ENCODE assay signal across 17 cellular contexts in genomic region chr12:39047539-39048078, GRCh38.
"Had no signal": no experiment of that assay in that cellular context is flagged by ENCODE, and none has a peak within 500 bp of the region (broad histone marks: within the 10 kb centered on the region; RNA-seq: fewer than 3 reads in every experiment).

No MANE protein-coding gene starts in this region.

- H3K4me3 ChIP-seq: colonic mucosa, right atrium auricular region, skin epidermis, tibial nerve, vagina had no signal

- H3K36me3 ChIP-seq: colonic mucosa, right atrium auricular region, tibial nerve, vagina had no signal

- H3K9me3 ChIP-seq: colonic mucosa, right atrium auricular region, tibial nerve, vagina had no signal

- ATAC-seq: activated T-cell treated with anti-CD3 and anti-CD28 coated beads, Interleukin-2, amount 50 U/mL, for 72 hours; foreskin keratinocyte; left cardiac atrium had no signal

- H3K27ac ChIP-seq: colonic mucosa, foreskin keratinocyte, right atrium auricular region, skin epidermis, tibial nerve, vagina had no signal

- H3K4me1 ChIP-seq: colonic mucosa, foreskin keratinocyte, vagina had no signal

- H3K27me3 ChIP-seq: colonic mucosa, foreskin keratinocyte, right atrium auricular region, tibial nerve, vagina had no signal

- DNase-seq: activated CD4-positive, alpha-beta T cell treated with anti-CD3 and anti-CD28 coated beads, Interleukin-2, amount 50 U/mL, for 4 hours; activated effector memory CD4-positive, alpha-beta T cell treated with anti-CD3 and anti-CD28 coated beads, Interleukin-2, amount 50 U/mL, for 16 hours; activated naive CD4-positive, alpha-beta T cell treated with anti-CD3 and anti-CD28 coated beads, Interleukin-2, amount 50 U/mL, for 16 hours; activated T-cell treated with anti-CD3 and anti-CD28 coated beads, Interleukin-2, amount 50 U/mL, for 72 hours; aorta; colonic mucosa; endodermal cell; foreskin keratinocyte; glutamatergic neuron; hippocampal formation; left cardiac atrium; stimulated activated CD4-positive, alpha-beta T cell treated with anti-CD3 and anti-CD28 coated beads, Interleukin-15, amount 100 ng/mL, for 24 hours; stimulated activated CD4-positive, alpha-beta T cell treated with anti-CD3 and anti-CD28 coated beads, Interleukin-2, amount 100 ng/mL, for 48 hours had no signal
